In the genomic region with DNA sequence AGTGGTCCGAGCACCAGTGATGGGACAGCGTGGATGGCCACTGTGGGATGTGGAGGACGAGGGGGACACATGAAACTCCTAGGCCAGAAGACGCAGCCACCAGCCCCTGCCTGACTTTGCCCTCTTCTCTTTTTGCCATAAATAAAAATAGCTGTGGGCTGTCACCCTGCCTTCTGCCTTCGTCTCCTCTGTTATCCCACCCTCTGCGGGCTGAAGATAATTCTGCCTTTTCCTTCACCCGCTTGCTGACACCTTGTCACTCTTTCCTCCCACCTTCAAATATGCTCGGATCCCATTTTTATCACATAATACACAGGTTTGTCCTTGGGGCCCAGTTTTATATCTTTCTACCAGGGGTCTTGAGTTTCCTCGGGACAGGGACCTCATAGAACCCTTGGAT, we compare ENCODE assay signal across 17 cellular contexts.
A peak's percentile ranks its signal among the peaks of the same experiment; 100 is the strongest.
DNase-seq lines count a peak whose midpoint lies in the region; ATAC-seq and TF ChIP-seq lines count a peak whose summit lies in the region.
"Had no signal": no experiment of that assay in that cellular context is flagged by ENCODE, and none has a peak within 500 bp of the region (broad histone marks: within the 10 kb centered on the region; RNA-seq: fewer than 3 reads in every experiment).

No MANE protein-coding gene starts in this region.

- POLR2A ChIA-PET in RWPE1 (lab: Yijun Ruan, JAX; ENCODE audit: low non-redundant PET) = no interaction called here

- DNase-seq in activated naive CD4-positive, alpha-beta T cell treated with anti-CD3 and anti-CD28 coated beads, Interleukin-2, amount 50 U/mL, for 72 hours (ENCODE audit: low spot score in 2 of 2) = no peak
- no peak for DNase-seq in RWPE1 (ENCODE audit: low spot score)
- DNase-seq in fibroblast of villous mesenchyme (ENCODE audit: low read depth) = no peak
- no peak for DNase-seq in progenitor cell of endocrine pancreas (ENCODE audit: low spot score, unreplicated experiment)
- no peak for DNase-seq in NCI-H2029 treated with DMSO at 0.1 percent for 48 hours (lab: John Stamatoyannopoulos, UW)
- DNase-seq in activated CD8-positive, alpha-beta memory T cell treated with anti-CD3 and anti-CD28 coated beads, Interleukin-2, amount 10 ng/mL, durations not matched to agents 7 days and 5 days = no peak
- DNase-seq in activated T-helper 2 cell treated with anti-CD3 and anti-CD28 coated beads, Interferon-gamma antibody, Interleukin-2, Interleukin-4, amounts not matched to agents 10 μg/mL and 5 μg/mL and 100 μg/mL, durations not matched to agents 14 hours and 24 hours and 36 hours (ENCODE audit: low spot score) = no peak
- DNase-seq: C1 segment of cervical spinal cord, GOT3, Kasumi-1, MV-4-11, NCI-H1436, NCI-H2081, NCI-H510A treated with DMSO at 0.1 percent for 48 hours, SJCRH30 had no signal

- no peaks in the 10 kb centered on the region for H3K27me3 Mint-ChIP-seq in activated naive CD4-positive, alpha-beta T cell treated with anti-CD3 and anti-CD28 coated beads, Interleukin-2, amount 50 U/mL, for 24 hours
- H3K27me3 Mint-ChIP-seq in progenitor cell of endocrine pancreas = no peaks in the 10 kb centered on the region
- H3K27me3 Mint-ChIP-seq in activated CD8-positive, alpha-beta memory T cell treated with anti-CD3 and anti-CD28 coated beads, Interleukin-2, amount 10 ng/mL, durations not matched to agents 7 days and 5 days = peaks cover 2% of the 10 kb centered on the region
- peaks cover 2% of the 10 kb centered on the region for H3K27me3 Mint-ChIP-seq in activated T-helper 2 cell treated with anti-CD3 and anti-CD28 coated beads, Interferon-gamma antibody, Interleukin-2, Interleukin-4, amounts not matched to agents 10 μg/mL and 5 μg/mL and 100 μg/mL, durations not matched to agents 14 hours and 24 hours and 36 hours (ENCODE audit: low read depth)

- H3K27ac Mint-ChIP-seq in activated naive CD4-positive, alpha-beta T cell treated with anti-CD3 and anti-CD28 coated beads, Interleukin-2, amount 50 U/mL, for 24 hours = peak overlapping the region; percentile 56
- H3K27ac Mint-ChIP-seq in activated naive CD4-positive, alpha-beta T cell treated with anti-CD3 and anti-CD28 coated beads, Interleukin-2, amount 50 U/mL, for 72 hours = peak overlapping the region in 1 of 2 donors; percentile 44
- peak overlapping the region; percentile 46 for H3K27ac Mint-ChIP-seq in progenitor cell of endocrine pancreas
- H3K27ac Mint-ChIP-seq in activated CD8-positive, alpha-beta memory T cell treated with anti-CD3 and anti-CD28 coated beads, Interleukin-2, amount 10 ng/mL, durations not matched to agents 7 days and 5 days = no peak overlapping the region
- no peak overlapping the region for H3K27ac Mint-ChIP-seq in activated T-helper 2 cell treated with anti-CD3 and anti-CD28 coated beads, Interferon-gamma antibody, Interleukin-2, Interleukin-4, amounts not matched to agents 10 μg/mL and 5 μg/mL and 100 μg/mL, durations not matched to agents 14 hours and 24 hours and 36 hours

- H3K27ac ChIP-seq in RWPE1 = peak overlapping the region; percentile 62; the same call in 1 of the 2 replicates
- H3K27ac ChIP-seq: 22Rv1, SJCRH30 had no signal

- no peak overlapping the region for H3K4me3 Mint-ChIP-seq in activated naive CD4-positive, alpha-beta T cell treated with anti-CD3 and anti-CD28 coated beads, Interleukin-2, amount 50 U/mL, for 24 hours
- no peak overlapping the region for H3K4me3 Mint-ChIP-seq in progenitor cell of endocrine pancreas (ENCODE audit: low read depth)
- H3K4me3 Mint-ChIP-seq in activated CD8-positive, alpha-beta memory T cell treated with anti-CD3 and anti-CD28 coated beads, Interleukin-2, amount 10 ng/mL, durations not matched to agents 7 days and 5 days = no peak overlapping the region
- no peak overlapping the region for H3K4me3 Mint-ChIP-seq in activated T-helper 2 cell treated with anti-CD3 and anti-CD28 coated beads, Interferon-gamma antibody, Interleukin-2, Interleukin-4, amounts not matched to agents 10 μg/mL and 5 μg/mL and 100 μg/mL, durations not matched to agents 14 hours and 24 hours and 36 hours (ENCODE audit: low read depth)

- CTCF ChIA-PET in RWPE1 (lab: Yijun Ruan, JAX) = no interaction called here
- CTCF ChIA-PET in activated CD8-positive, alpha-beta memory T cell treated with anti-CD3 and anti-CD28 coated beads, Interleukin-2, amount 10 ng/mL, durations not matched to agents 7 days and 5 days (lab: Charles Lee) = no interaction called here

- no peak for ATAC-seq in activated naive CD4-positive, alpha-beta T cell treated with anti-CD3 and anti-CD28 coated beads, Interleukin-2, amount 50 U/mL, for 72 hours
- no peak for ATAC-seq in activated CD8-positive, alpha-beta memory T cell treated with anti-CD3 and anti-CD28 coated beads, Interleukin-2, amount 10 ng/mL, durations not matched to agents 7 days and 5 days

- no peak for TF ChIP-seq CTCF in RWPE1 (conservative IDR thresholded peaks at IDR 0.05; ENCODE audit: low read depth)
- TF ChIP-seq CTCF in fibroblast of villous mesenchyme (IDR thresholded peaks at IDR 0.05; ENCODE audit: insufficient read depth, low read depth, low read length) = no peak
- no peak for TF ChIP-seq CTCF in progenitor cell of endocrine pancreas (IDR thresholded peaks at IDR 0.05; ENCODE audit: unreplicated experiment)

- no peaks in the 10 kb centered on the region for H3K9me3 Mint-ChIP-seq in activated naive CD4-positive, alpha-beta T cell treated with anti-CD3 and anti-CD28 coated beads, Interleukin-2, amount 50 U/mL, for 24 hours
- H3K9me3 Mint-ChIP-seq in activated naive CD4-positive, alpha-beta T cell treated with anti-CD3 and anti-CD28 coated beads, Interleukin-2, amount 50 U/mL, for 72 hours = no peaks in the 10 kb centered on the region
- H3K9me3 Mint-ChIP-seq in progenitor cell of endocrine pancreas (ENCODE audit: low read depth) = no peaks in the 10 kb centered on the region
- H3K9me3 Mint-ChIP-seq in activated CD8-positive, alpha-beta memory T cell treated with anti-CD3 and anti-CD28 coated beads, Interleukin-2, amount 10 ng/mL, durations not matched to agents 7 days and 5 days (ENCODE audit: low read depth) = no peaks in the 10 kb centered on the region
- no peaks in the 10 kb centered on the region for H3K9me3 Mint-ChIP-seq in activated T-helper 2 cell treated with anti-CD3 and anti-CD28 coated beads, Interferon-gamma antibody, Interleukin-2, Interleukin-4, amounts not matched to agents 10 μg/mL and 5 μg/mL and 100 μg/mL, durations not matched to agents 14 hours and 24 hours and 36 hours

- H3K4me1 Mint-ChIP-seq in activated naive CD4-positive, alpha-beta T cell treated with anti-CD3 and anti-CD28 coated beads, Interleukin-2, amount 50 U/mL, for 24 hours = no peaks in the 10 kb centered on the region
- H3K4me1 Mint-ChIP-seq in progenitor cell of endocrine pancreas (ENCODE audit: low read depth) = peaks cover 17% of the 10 kb centered on the region
- H3K4me1 Mint-ChIP-seq in activated CD8-positive, alpha-beta memory T cell treated with anti-CD3 and anti-CD28 coated beads, Interleukin-2, amount 10 ng/mL, durations not matched to agents 7 days and 5 days = no peaks in the 10 kb centered on the region
- H3K4me1 Mint-ChIP-seq in activated T-helper 2 cell treated with anti-CD3 and anti-CD28 coated beads, Interferon-gamma antibody, Interleukin-2, Interleukin-4, amounts not matched to agents 10 μg/mL and 5 μg/mL and 100 μg/mL, durations not matched to agents 14 hours and 24 hours and 36 hours (ENCODE audit: low read depth) = no peaks in the 10 kb centered on the region

- H3K4me3 ChIP-seq in fibroblast of villous mesenchyme (ENCODE audit: low read depth, low read length) = peak overlapping the region; percentile 15
- H3K4me3 ChIP-seq: SJCRH30 had no signal

- H3K36me3 Mint-ChIP-seq in activated naive CD4-positive, alpha-beta T cell treated with anti-CD3 and anti-CD28 coated beads, Interleukin-2, amount 50 U/mL, for 24 hours = no peaks in the 10 kb centered on the region
- H3K36me3 Mint-ChIP-seq in activated naive CD4-positive, alpha-beta T cell treated with anti-CD3 and anti-CD28 coated beads, Interleukin-2, amount 50 U/mL, for 72 hours = no peaks in the 10 kb centered on the region
- no peaks in the 10 kb centered on the region for H3K36me3 Mint-ChIP-seq in progenitor cell of endocrine pancreas (ENCODE audit: insufficient read depth)
- H3K36me3 Mint-ChIP-seq in activated CD8-positive, alpha-beta memory T cell treated with anti-CD3 and anti-CD28 coated beads, Interleukin-2, amount 10 ng/mL, durations not matched to agents 7 days and 5 days = no peaks in the 10 kb centered on the region
- H3K36me3 Mint-ChIP-seq in activated T-helper 2 cell treated with anti-CD3 and anti-CD28 coated beads, Interferon-gamma antibody, Interleukin-2, Interleukin-4, amounts not matched to agents 10 μg/mL and 5 μg/mL and 100 μg/mL, durations not matched to agents 14 hours and 24 hours and 36 hours (ENCODE audit: low read depth) = no peaks in the 10 kb centered on the region

- intact Hi-C loops in activated T-helper 2 cell treated with anti-CD3 and anti-CD28 coated beads, Interferon-gamma antibody, Interleukin-2, Interleukin-4, amounts not matched to agents 10 μg/mL and 5 μg/mL and 100 μg/mL, durations not matched to agents 14 hours and 24 hours and 36 hours (cut with micrococcal nuclease) = no loop called here

Comparison
In these comparisons a context has a peak if more than half of its experiments do, and no peak if none do; other contexts are left out.
1. H3K27ac Mint-ChIP-seq: peak in activated naive CD4-positive, alpha-beta T cell treated with anti-CD3 and anti-CD28 coated beads, Interleukin-2, amount 50 U/mL, for 24 hours (single experiment) and progenitor cell of endocrine pancreas (single experiment); none in activated CD8-positive, alpha-beta memory T cell treated with anti-CD3 and anti-CD28 coated beads, Interleukin-2, amount 10 ng/mL, durations not matched to agents 7 days and 5 days (single experiment) and activated T-helper 2 cell treated with anti-CD3 and anti-CD28 coated beads, Interferon-gamma antibody, Interleukin-2, Interleukin-4, amounts not matched to agents 10 μg/mL and 5 μg/mL and 100 μg/mL, durations not matched to agents 14 hours and 24 hours and 36 hours (single experiment).